Comparison of ENCODE assay signal across 33 cellular contexts in genomic region chr3:140871022-140871421, GRCh38.
"Had no signal": no experiment of that assay in that cellular context is flagged by ENCODE, and none has a peak within 500 bp of the region (broad histone marks: within the 10 kb centered on the region; RNA-seq: fewer than 3 reads in every experiment).

No MANE protein-coding gene starts in this region.

- ATAC-seq: activated naive CD4-positive, alpha-beta T cell treated with anti-CD3 and anti-CD28 coated beads, Interleukin-2, amount 50 U/mL, for 72 hours; activated naive CD8-positive, alpha-beta T cell treated with anti-CD3 and anti-CD28 coated beads, Interleukin-2, amount 50 U/mL, for 24 hours; activated T-cell treated with anti-CD3 and anti-CD28 coated beads, Interleukin-2, amount 50 U/mL, for 4 hours; activated T-cell treated with anti-CD3 and anti-CD28 coated beads, Interleukin-2, amount 50 U/mL, for 72 hours; activated T-helper 17 cell treated with anti-CD3 and anti-CD28 coated beads, Interleukin-2, amount 50 U/mL, for 72 hours; body of pancreas had no signal

- FAIRE-seq: astrocyte, bronchial epithelial cell had no signal

- H3K27me3 ChIP-seq: adrenal gland, ascending aorta, body of pancreas, brain microvascular endothelial cell, breast epithelium, cardiac muscle cell had no signal

- H3K4me1 ChIP-seq: adrenal gland, ascending aorta, body of pancreas, breast epithelium had no signal

- H3K36me3 ChIP-seq: adrenal gland, ascending aorta, brain microvascular endothelial cell, breast epithelium, cardiac muscle cell had no signal

- DNase-seq: activated effector memory CD4-positive, alpha-beta T cell treated with anti-CD3 and anti-CD28 coated beads, Interleukin-2, amount 50 U/mL, for 16 hours; activated effector memory CD4-positive, alpha-beta T cell treated with Interleukin-2 at 50 U/mL for 16 hours; activated gamma-delta T cell; activated gamma-delta T cell treated with Interleukin-2 at 50 U/mL for 16 hours; activated naive CD4-positive, alpha-beta T cell; activated naive CD4-positive, alpha-beta T cell treated with anti-CD3 and anti-CD28 coated beads for 36 hours; activated naive CD4-positive, alpha-beta T cell treated with anti-CD3 and anti-CD28 coated beads, Interleukin-2, amount 10 ng/mL, durations not matched to agents 7 days and 5 days; activated naive CD4-positive, alpha-beta T cell treated with anti-CD3 and anti-CD28 coated beads, Interleukin-2, amount 50 U/mL, for 16 hours; activated naive CD4-positive, alpha-beta T cell treated with Interleukin-2 at 50 U/mL for 16 hours; activated naive CD8-positive, alpha-beta T cell treated with anti-CD3 and anti-CD28 coated beads for 36 hours; activated naive CD8-positive, alpha-beta T cell treated with anti-CD3 and anti-CD28 coated beads, Interleukin-2, amount 10 ng/mL, durations not matched to agents 7 days and 5 days; activated naive CD8-positive, alpha-beta T cell treated with anti-CD3 and anti-CD28 coated beads, Interleukin-2, amount 50 U/mL, for 24 hours; activated T-cell treated with anti-CD3 and anti-CD28 coated beads, Interleukin-2, amount 50 U/mL, for 24 hours; activated T-cell treated with anti-CD3 and anti-CD28 coated beads, Interleukin-2, amount 50 U/mL, for 4 hours; activated T-cell treated with anti-CD3 and anti-CD28 coated beads, Interleukin-2, amount 50 U/mL, for 48 hours; activated T-cell treated with anti-CD3 and anti-CD28 coated beads, Interleukin-2, amount 50 U/mL, for 72 hours; adrenal gland; amniotic stem cell; amygdala; anterior cingulate cortex; aorta; body of pancreas; brain microvascular endothelial cell; caudate nucleus; central memory CD4-positive, alpha-beta T cell; cerebellar nuclear complex had no signal

- H3K4me3 ChIP-seq: adrenal gland, ascending aorta, body of pancreas, breast epithelium, cardiac muscle cell had no signal

- H3K9me3 ChIP-seq: adrenal gland, ascending aorta, body of pancreas had no signal

- H3K27ac ChIP-seq: adrenal gland, ascending aorta, body of pancreas, brain microvascular endothelial cell, breast epithelium, cardiac muscle cell had no signal
